Comparison of ENCODE assay signal across 8 cellular contexts in the genomic region with DNA sequence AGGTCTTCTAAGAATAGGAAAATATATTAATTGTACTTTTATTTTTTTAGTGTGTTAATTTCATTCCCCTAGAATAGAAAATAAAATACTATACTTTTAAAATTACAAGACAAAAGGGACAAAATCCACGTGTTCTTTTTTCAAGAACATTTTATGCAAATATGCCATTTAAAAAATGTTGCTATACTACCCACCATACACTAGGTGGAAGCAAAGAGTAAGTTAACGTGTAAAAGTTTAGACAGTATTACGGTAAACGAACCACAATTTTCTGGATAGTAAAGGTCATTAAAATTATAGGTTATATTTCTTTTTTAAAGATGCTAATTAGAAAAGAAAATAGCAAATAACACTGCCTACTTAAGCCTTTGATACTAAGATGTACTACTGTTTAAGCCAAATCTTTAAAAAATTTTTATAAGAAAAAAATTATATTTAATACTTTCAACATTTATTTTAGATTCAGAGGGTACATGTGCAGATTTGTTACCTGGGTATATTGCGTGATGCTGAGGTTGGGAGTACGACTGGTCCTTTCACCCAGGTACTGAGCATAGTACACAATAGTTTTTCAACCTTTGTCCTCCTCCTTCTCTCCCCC.
A peak's percentile ranks its signal among the peaks of the same experiment; 100 is the strongest.
DNase-seq lines count a peak whose midpoint lies in the region; ATAC-seq and TF ChIP-seq lines count a peak whose summit lies in the region.

No MANE protein-coding gene starts in this region.

- H2BK5ac ChIP-seq in IMR-90 (ENCODE audit: low read depth, low read length, poor library complexity, severe bottlenecking), result no peak overlapping the region

- H2BK15ac ChIP-seq in IMR-90 (ENCODE audit: low read depth, low read length), result peak overlapping the region; percentile 39; the same call in 1 of the 3 replicates

- no peak overlapping the region for H3K23ac ChIP-seq in IMR-90 (ENCODE audit: low read depth, low read length)

- dilution Hi-C loops in IMR-90 (cut with HindIII; ENCODE audit: low sequenced_read_pairs, unreplicated experiment), result no loop called here

- WGBS in IMR-90 (ENCODE audit: extremely low coverage in 2 of 2, insufficient read length in 1 of 2), 2 experiments, result no CpG with 5 or more reads among the region's 6 CpGs
- 14% methylated on average over 6 of the region's 6 CpGs for WGBS in suprapubic skin

- peak; percentile 87 for ATAC-seq in GM21528 (IDR thresholded peaks at IDR 0.05; ENCODE audit: low FRiP score, unreplicated experiment)
- peak; percentile 92 for ATAC-seq in IMR-90 (ENCODE audit: low read depth)

- H3K9me3 ChIP-seq in IMR-90 (ENCODE audit: control insufficient read depth, insufficient read depth, low read length) (no peaks in the 10 kb centered on the region), suprapubic skin (no peaks in the 10 kb centered on the region)

- CTCF ChIA-PET in IMR-90 (lab: Yijun Ruan, JAX), result interaction anchor here (0.7 kb wide), 1 partner anchor 89 kb away, joined by 3 read pairs; no protein-coding TSS in a partner anchor

- no peak overlapping the region for H3K14ac ChIP-seq in IMR-90 (replicated peaks; ENCODE audit: low read depth, low read length)

- no peak overlapping the region for H4K8ac ChIP-seq in IMR-90 (ENCODE audit: low read depth in 2 of 2, low read length in 2 of 2)

- TF ChIP-seq RAD21 in IMR-90 (IDR thresholded peaks at IDR 0.05; ENCODE audit: low read length), result peak; percentile 70

- POLR2A ChIA-PET in IMR-90 (lab: Charles Lee; ENCODE audit: unreplicated experiment), result no interaction called here

- TF ChIP-seq POLR2A in IMR-90 (IDR thresholded peaks at IDR 0.05; ENCODE audit: low read depth, low read length), result no peak
- TF ChIP-seq POLR2A in suprapubic skin (IDR thresholded peaks at IDR 0.05), result no peak

- H4K5ac ChIP-seq in IMR-90 (ENCODE audit: low read depth, low read length), result no peak overlapping the region; the same call in 1 of the 2 replicates

- in situ Hi-C loops in IMR-90 (cut with MboI; ENCODE audit: low sequenced_read_pairs), result loop anchor here (10.0 kb wide), 1 partner anchor 412 kb away; no protein-coding TSS in a partner anchor

- no peaks in the 10 kb centered on the region for H3K36me3 ChIP-seq in GM06990 (ENCODE audit: control insufficient read depth, insufficient read depth, low read length)
- H3K36me3 ChIP-seq in IMR-90 (ENCODE audit: control insufficient read depth, insufficient read depth, low read length), result no peaks in the 10 kb centered on the region
- no peaks in the 10 kb centered on the region for H3K36me3 ChIP-seq in suprapubic skin

- no peak overlapping the region for H2AK9ac ChIP-seq in IMR-90 (replicated peaks; ENCODE audit: low read depth, low read length, poor library complexity)

- no peak overlapping the region for H3K27ac ChIP-seq in IMR-90 (ENCODE audit: insufficient read depth, low read length)
- no peak overlapping the region for H3K27ac ChIP-seq in suprapubic skin

- peak overlapping the region; percentile 43; the same call in 1 of the 2 replicates for H3K18ac ChIP-seq in IMR-90 (ENCODE audit: low read depth, low read length)

- H3K9me1 ChIP-seq in IMR-90 (ENCODE audit: insufficient read depth, low read length), result no peaks in the 10 kb centered on the region

- H3K4me3 ChIP-seq in GM06990 (replicated peaks; ENCODE audit: low read depth, low read length) (no peak overlapping the region), IMR-90 (ENCODE audit: insufficient read depth, low read depth, low read length) (no peak overlapping the region), suprapubic skin (no peak overlapping the region)

- H3K27me3 ChIP-seq in GM06990 (replicated peaks; ENCODE audit: control insufficient read depth, insufficient read depth, low read length) (no peaks in the 10 kb centered on the region; the same call in 1 of the 2 replicates), IMR-90 (ENCODE audit: control insufficient read depth, insufficient read depth, low read length) (no peaks in the 10 kb centered on the region), suprapubic skin (no peaks in the 10 kb centered on the region)

- no peak for DNase-seq in GM06990 (ENCODE audit: extremely low read depth, insufficient read length)
- DNase-seq in IMR-90, result peak; percentile 51
- DNase-seq in SKM-1 (lab: John Stamatoyannopoulos, UW; ENCODE audit: unreplicated experiment), result peak; percentile 13
- peak; percentile 34 for DNase-seq in globus pallidus (ENCODE audit: low spot score)
- no peak for DNase-seq in suprapubic skin (ENCODE audit: low spot score in 2 of 2)
- no peak for DNase-seq in stimulated activated CD4-positive, alpha-beta T cell treated with anti-CD3 and anti-CD28 coated beads, Interleukin-1b, Interleukin-23, amount 100 ng/mL, for 48 hours
- DNase-seq in activated T-cell treated with anti-CD3 and anti-CD28 coated beads, Interleukin-2, amount 50 U/mL, for 48 hours, result no peak

- H3K79me1 ChIP-seq in IMR-90 (ENCODE audit: low read depth in 1 of 2, low read length in 2 of 2), result no peaks in the 10 kb centered on the region

- TF ChIP-seq EP300 in suprapubic skin (IDR thresholded peaks at IDR 0.05), result no peak

- peak overlapping the region; percentile 24; the same call in 1 of the 2 replicates for H2AK5ac ChIP-seq in IMR-90 (ENCODE audit: low read depth, low read length)

- H3K9ac ChIP-seq in IMR-90 (ENCODE audit: low read depth, low read length), result no peak overlapping the region

- TF ChIP-seq CTCF in GM06990 (IDR thresholded peaks at IDR 0.05; ENCODE audit: insufficient read depth, low read length, poor library complexity, severe bottlenecking), result peak; percentile 60
- TF ChIP-seq CTCF in IMR-90 (conservative IDR thresholded peaks at IDR 0.05; ENCODE audit: low read depth, low read length), result peak; percentile 76
- peak; percentile 27 to 52 for TF ChIP-seq CTCF in suprapubic skin (IDR thresholded peaks at IDR 0.05)

- no peak overlapping the region for H3K4me2 ChIP-seq in IMR-90 (ENCODE audit: low read depth, low read length)

- H3K56ac ChIP-seq in IMR-90 (ENCODE audit: extremely low read depth, insufficient read depth, low read length), result no peak overlapping the region; the same call in 1 of the 2 replicates

- peak overlapping the region; percentile 45; the same call in 1 of the 2 replicates for H2BK120ac ChIP-seq in IMR-90 (ENCODE audit: low read depth, low read length)

- no TSS peak for BruUV-seq in IMR-90 (replicated peaks; lab: Mats Ljungman, UMichigan)

- H2AFZ ChIP-seq in IMR-90 (replicated peaks; ENCODE audit: low read length, poor library complexity), result no peak overlapping the region

- no peak overlapping the region for H4K91ac ChIP-seq in IMR-90 (ENCODE audit: insufficient read depth, low read depth, low read length)

- intact Hi-C loops in IMR-90 (cut with micrococcal nuclease), result loop anchor here (1.0 to 5.0 kb wide), 4 partner anchors 74 to 408 kb away; no protein-coding TSS in a partner anchor

- H2BK20ac ChIP-seq in IMR-90 (ENCODE audit: low read depth, low read length), result peak overlapping the region; percentile 70; the same call in 1 of the 2 replicates

- no peaks in the 10 kb centered on the region for H4K20me1 ChIP-seq in IMR-90 (ENCODE audit: insufficient read depth, low read length)

- H3K4ac ChIP-seq in IMR-90 (ENCODE audit: low read depth, low read length), result no peak overlapping the region

- no peaks in the 10 kb centered on the region for H3K4me1 ChIP-seq in IMR-90 (ENCODE audit: control insufficient read depth, insufficient read depth, low read length)
- H3K4me1 ChIP-seq in suprapubic skin, result no peaks in the 10 kb centered on the region

TF ChIP-seq in IMR-90, 13 proteins besides CTCF, POLR2A, EP300 and RAD21:
- TF ChIP-seq RFX5 (IDR thresholded peaks at IDR 0.05; ENCODE audit: low read depth, low read length), result no peak
- no peak for TF ChIP-seq FOS (IDR thresholded peaks at IDR 0.05; ENCODE audit: low read depth, low read length)
- no peak for TF ChIP-seq MAZ (IDR thresholded peaks at IDR 0.05; ENCODE audit: borderline replicate concordance, low read depth, low read length)
- peak; percentile 61 for TF ChIP-seq SMC3 (IDR thresholded peaks at IDR 0.05; ENCODE audit: low read depth, low read length)

Comparison
In these comparisons a context has a peak if more than half of its experiments do, and no peak if none do; other contexts are left out.
1. DNase-seq: peak in IMR-90 (single experiment), SKM-1 (single experiment) and globus pallidus (single experiment); none in GM06990 (single experiment), suprapubic skin (0 of 2), stimulated activated CD4-positive, alpha-beta T cell treated with anti-CD3 and anti-CD28 coated beads, Interleukin-1b, Interleukin-23, amount 100 ng/mL, for 48 hours (single experiment) and activated T-cell treated with anti-CD3 and anti-CD28 coated beads, Interleukin-2, amount 50 U/mL, for 48 hours (0 of 2).
2. Peak in every context shown above with its lines, with median percentiles within 50 percentile points of each other: CTCF ChIP-seq.